In the genomic region with DNA sequence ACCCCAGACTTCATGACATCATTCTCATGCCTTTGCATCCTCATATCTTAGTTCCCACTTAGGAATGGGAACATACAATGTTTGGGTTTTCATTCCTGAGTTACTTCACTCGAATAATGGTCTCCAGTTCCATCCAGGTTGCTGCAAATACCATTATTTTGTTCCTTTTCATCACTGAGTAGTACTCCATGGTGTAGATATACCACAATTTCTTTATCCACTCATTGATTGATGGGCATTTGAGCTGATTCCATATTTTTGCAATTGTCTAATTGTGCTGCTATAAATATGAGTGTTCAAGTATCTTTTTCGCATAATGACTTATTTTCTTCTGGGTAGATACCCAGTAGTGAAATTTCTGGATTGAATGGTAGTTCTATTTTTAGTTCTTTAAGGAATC, we compare ENCODE assay signal across 34 cellular contexts.
"Had no signal": no experiment of that assay in that cellular context is flagged by ENCODE, and none has a peak within 500 bp of the region (broad histone marks: within the 10 kb centered on the region; RNA-seq: fewer than 3 reads in every experiment).

No MANE protein-coding gene starts in this region.

- H3K4me3 ChIP-seq: MG63 had no signal

- H3K9ac ChIP-seq: KMS-11 had no signal

- H3K4me2 ChIP-seq: KMS-11 had no signal

- H3K36me3 ChIP-seq: MG63 had no signal

- H3K9me3 ChIP-seq: MG63 had no signal

- DNase-seq: Karpas-422, Kasumi-1, MG63, MM.1S, MV-4-11, NCI-H1048, NCI-H1092, NCI-H1092 treated with DMSO at 0.1 percent for 48 hours, NCI-H1105, NCI-H1105 treated with DMSO at 0.1 percent for 48 hours, NCI-H1417, NCI-H1417 treated with DMSO at 0.1 percent for 48 hours, NCI-H1436, NCI-H1436 treated with DMSO at 0.1 percent for 48 hours, NCI-H146, NCI-H1694, NCI-H1694 treated with DMSO at 0.1 percent for 48 hours, NCI-H187, NCI-H187 treated with DMSO at 0.1 percent for 48 hours, NCI-H1930, NCI-H2029, NCI-H2029 treated with DMSO at 0.1 percent for 48 hours, NCI-H2081, NCI-H2081 treated with DMSO at 0.1 percent for 48 hours, NCI-H2107, NCI-H2171, NCI-H2171 treated with DMSO at 0.1 percent for 48 hours, NCI-H2227 treated with DMSO at 0.1 percent for 48 hours, NCI-H226, NCI-H345, NCI-H446, NCI-H446 treated with DMSO at 0.1 percent for 48 hours, NCI-H510A had no signal

- H3K27me3 ChIP-seq: MG63 had no signal

- H3K27ac ChIP-seq: KMS-11 had no signal
